13 cellular contexts compared by ENCODE assay signal in genomic region chr17:45775576-45776011, GRCh38. TPM values are rescaled to one million over a fixed set of nuclear protein-coding genes. Genes with fewer than 3 reads are reported as not detected.
DNase-seq lines count a peak whose midpoint lies in the region; ATAC-seq, FAIRE-seq and TF ChIP-seq lines count a peak whose summit lies in the region.
"Had no signal": no experiment of that assay in that cellular context is flagged by ENCODE, and none has a peak within 500 bp of the region (broad histone marks: within the 10 kb centered on the region; RNA-seq: fewer than 3 reads in every experiment).

No MANE protein-coding gene starts in this region.

- H3K36me3 ChIP-seq in left lung, result no peaks in the 10 kb centered on the region

- CTCF ChIA-PET in A549 (lab: Yijun Ruan, JAX), result interaction anchor here (1.1 to 1.6 kb wide), 4 partner anchors 9 to 135 kb away, joined by 3 to 4 read pairs (median 3); partner anchors contain the start of gene CRHR1

- no peak for TF ChIP-seq POLR2A in A549 (IDR thresholded peaks at IDR 0.05; ENCODE audit: low read length)
- TF ChIP-seq POLR2A in H54 (IDR thresholded peaks at IDR 0.05; ENCODE audit: low read depth, low read length), result no peak

- DNase-seq in A549 (ENCODE audit: low read depth in 1 of 2, low spot score in 1 of 2), result no peak
- DNase-seq in HTR-8/SVneo (ENCODE audit: insufficient read length, low spot score), result peak; percentile 56
- DNase-seq in RPMI8226, result peak; percentile 22
- DNase-seq in left lung, result peak in 1 of 2 donors; percentile 86
- no peak for DNase-seq in SW480 (ENCODE audit: low spot score)
- DNase-seq in H54 (ENCODE audit: insufficient read length, low spot score), result no peak
- DNase-seq: activated CD4-positive, alpha-beta T cell treated with anti-CD3 and anti-CD28 coated beads, Interleukin-2, amount 50 U/mL, for 1 hour; activated naive CD4-positive, alpha-beta T cell treated with anti-CD3 and anti-CD28 coated beads, Interleukin-2, amount 10 ng/mL, durations not matched to agents 7 days and 5 days; AML-193 had no signal

- H3K27ac ChIP-seq in A549, result no peak overlapping the region
- no peak overlapping the region for H3K27ac ChIP-seq in left lung
- H3K27ac ChIP-seq: dorsolateral prefrontal cortex had no signal

- no peak for FAIRE-seq in A549 (lab: Jason Lieb, UNC)
- FAIRE-seq in HTR-8/SVneo (lab: Jason Lieb, UNC), result no peak
- no peak for FAIRE-seq in H54 (lab: Jason Lieb, UNC)
- FAIRE-seq: GM19239 had no signal

- H3K9me3 ChIP-seq in A549, result peaks cover 7% of the 10 kb centered on the region; the same call in 1 of the 3 replicates
- H3K9me3 ChIP-seq in left lung, result no peaks in the 10 kb centered on the region

- H3K4me1 ChIP-seq in A549 (peaks cover 16% of the 10 kb centered on the region), left lung (no peaks in the 10 kb centered on the region)

- POLR2A ChIA-PET in A549 (lab: Yijun Ruan, JAX), result no interaction called here

- intact Hi-C loops in left lung (cut with DNase I), result no loop called here

- ATAC-seq in A549, result peak; percentile 30 to 62; a peak in 5 of 6 replicates
- peak; percentile 68 for ATAC-seq in left lung
- ATAC-seq in HG03439 (IDR thresholded peaks at IDR 0.05; ENCODE audit: unreplicated experiment), result no peak
- ATAC-seq in HG02623 (IDR thresholded peaks at IDR 0.05; ENCODE audit: unreplicated experiment), result no peak

- TF ChIP-seq CTCF in A549 (IDR thresholded peaks at IDR 0.05) (no peak), left lung (IDR thresholded peaks at IDR 0.05) (no peak)

- peak overlapping the region; percentile 14; the same call in 1 of the 3 replicates for H3K4me2 ChIP-seq in A549

- H3K27me3 ChIP-seq in left lung, result peaks cover 0 to 84% of the 10 kb centered on the region in 2 donors

- TF ChIP-seq RAD21 in A549 (conservative IDR thresholded peaks at IDR 0.05 in 1 of 2, IDR thresholded peaks at IDR 0.05 in 1 of 2), result no peak

- no peak for TF ChIP-seq EP300 in A549 (IDR thresholded peaks at IDR 0.05)

- H3K4me3 ChIP-seq in A549 (no peak overlapping the region), left lung (no peak overlapping the region)
- H3K4me3 ChIP-seq: dorsolateral prefrontal cortex had no signal

- 39% methylated on average over 4 of the region's 4 CpGs for WGBS in A549 (ENCODE audit: missing lambda C conversion rate)

TF ChIP-seq in A549, 52 proteins besides CTCF, POLR2A, EP300 and RAD21:
- TF ChIP-seq CEBPB (IDR thresholded peaks at IDR 0.05), result peak in 1 of 2 experiments; percentile 27; a peak in 1 of 4 replicates
- TF ChIP-seq SREBF2 (IDR thresholded peaks at IDR 0.05), result no peak
TF ChIP-seq in A549: peak in this region for 1.

RNA-seq across cellular contexts. Expression of gene CRHR1, which starts 8.5 kb away (rescaled TPM):
- polyA plus RNA-seq in A549 (2011; rRNA removed) (0.09 TPM in 1 of 2 replicates, not detected in the other), A549 (2017; fragmentation: RNase III; extraction: RNeasy Plus Mini Kit Qiagen cat#74134 plus additional on column Dnase treatment) (0.12 TPM in 1 of 3 replicates, not detected in the others)
- 0.04 and 0.08 TPM in 2 replicates for polyA plus RNA-seq in A549 (2012; cell fraction: cytosol; rRNA removed)
- polyA plus RNA-seq in A549 (2012; cell fraction: nucleus; rRNA removed), result 0.05 and 0.10 TPM in 2 replicates
- polyA minus RNA-seq in A549 (2011; rRNA and poly(A)+ RNA removed), result not detected in 2 replicates
- not detected for total RNA-seq in left lung

Comparison
In these comparisons a context has a peak if more than half of its experiments do, and no peak if none do; other contexts are left out.
1. ATAC-seq: peak in A549 (2 of 2) and left lung (single experiment); none in HG03439 (single experiment) and HG02623 (single experiment).
2. DNase-seq: peak in HTR-8/SVneo (single experiment) and RPMI8226 (single experiment); none in A549 (0 of 2), SW480 (single experiment) and H54 (single experiment).